Comparison of ENCODE assay signal across 8 cellular contexts in the genomic region with DNA sequence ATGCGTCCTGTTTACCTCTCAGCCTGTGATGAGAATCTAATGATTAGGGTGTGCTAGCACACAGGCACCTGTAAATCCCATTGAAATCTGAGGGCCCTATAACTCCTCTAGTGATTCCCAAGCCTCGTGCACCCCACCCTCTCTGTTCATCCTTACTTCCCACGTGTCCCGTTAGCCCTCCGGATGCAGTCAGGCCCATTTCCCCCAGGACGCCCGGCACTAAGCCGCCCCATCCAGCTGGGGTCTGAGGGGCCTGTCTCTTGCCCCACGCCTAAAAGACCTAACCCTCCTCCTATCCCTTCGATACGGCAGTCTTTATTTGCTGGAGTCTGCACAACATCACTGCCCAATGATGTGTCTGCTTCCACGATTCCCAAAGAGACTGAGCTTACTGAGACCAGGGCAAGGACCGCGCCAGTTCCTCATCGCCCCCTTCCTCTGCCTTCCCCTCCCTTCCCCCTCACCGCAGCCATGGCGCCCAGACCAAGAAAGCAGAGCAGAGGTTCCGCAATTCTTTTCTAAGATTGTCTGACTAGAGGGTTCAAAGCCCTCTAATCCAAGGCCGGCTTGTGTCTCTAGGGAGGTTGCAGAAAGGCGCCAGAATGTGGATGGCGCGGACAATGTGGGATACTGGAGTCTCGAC. TPM values are rescaled to one million over a fixed set of nuclear protein-coding genes. Genes with fewer than 3 reads are reported as not detected.
DNase-seq lines count a peak whose midpoint lies in the region; ATAC-seq and TF ChIP-seq lines count a peak whose summit lies in the region.

No MANE protein-coding gene starts in this region.

- peaks cover 33% of the 10 kb centered on the region for H3K79me2 ChIP-seq in trophoblast cell (ENCODE audit: control insufficient read depth, insufficient read depth, low read length, poor library complexity)

- peak overlapping the region; percentile 82 for H4K8ac ChIP-seq in trophoblast cell (ENCODE audit: low read depth, low read length)

- H3K4me1 ChIP-seq in trophoblast cell (ENCODE audit: control insufficient read depth in 1 of 2, insufficient read depth in 2 of 2, low read length in 2 of 2), result peaks cover 8 to 27% of the 10 kb centered on the region in 2 experiments

- no CpG with 5 or more reads among the region's 23 CpGs for WGBS in trophoblast cell (ENCODE audit: extremely low coverage, insufficient coverage, insufficient read length)

- peaks cover 27% of the 10 kb centered on the region for H3K79me1 ChIP-seq in trophoblast cell (ENCODE audit: low read length)

- peak overlapping the region; percentile 75 to 85 (median 78) for H3K4me3 Mint-ChIP-seq in T-cell

- peak overlapping the region; percentile 5 for H3K18ac ChIP-seq in trophoblast cell (ENCODE audit: low read length)

- H3K9ac ChIP-seq in trophoblast cell (ENCODE audit: low read length), result peak overlapping the region; percentile 70

- DNase-seq in NCI-H524 (lab: John Stamatoyannopoulos, UW), result peak; percentile 32 to 50
- DNase-seq in NCI-H524 treated with DMSO at 0.1 percent for 48 hours (lab: John Stamatoyannopoulos, UW), result no peak
- DNase-seq in T-cell, result peak in 2 of 34 experiments; percentile 9 to 26
- DNase-seq in foreskin fibroblast, result no peak
- DNase-seq in trophoblast cell, result no peak
- DNase-seq in globus pallidus (ENCODE audit: low spot score), result no peak
- no peak for DNase-seq in activated CD8-positive, alpha-beta memory T cell treated with anti-CD3 and anti-CD28 coated beads, Interleukin-2, amount 50 U/mL, for 48 hours

- H2AK5ac ChIP-seq in trophoblast cell (ENCODE audit: low read length), result peak overlapping the region; percentile 65

- no peaks in the 10 kb centered on the region for H3K9me3 ChIP-seq in trophoblast cell (ENCODE audit: insufficient read depth, low read depth, low read length)

- peak overlapping the region; percentile 85 for H3K4ac ChIP-seq in trophoblast cell (ENCODE audit: low read depth, low read length)

- POLR2A ChIA-PET in T-cell (lab: Charles Lee), result no interaction called here

- H3K9me3 Mint-ChIP-seq in T-cell, result no peaks in the 10 kb centered on the region

- peaks cover 0 to 41% of the 10 kb centered on the region in 2 donors for H3K27me3 Mint-ChIP-seq in T-cell

- peak overlapping the region; percentile 96 for H4K91ac ChIP-seq in trophoblast cell (ENCODE audit: low read depth, low read length)

- TF ChIP-seq CTCF in foreskin fibroblast (IDR thresholded peaks at IDR 0.05; ENCODE audit: low read depth, low read length), result no peak

- peak overlapping the region; percentile 80 for H3K14ac ChIP-seq in trophoblast cell (ENCODE audit: low read length)

- peak overlapping the region; percentile 94 for H3K4me2 ChIP-seq in trophoblast cell (ENCODE audit: low read length)

- no peak overlapping the region for H3K23ac ChIP-seq in trophoblast cell (ENCODE audit: low read length)

- peak overlapping the region; percentile 57 to 71 for H3K4me3 ChIP-seq in foreskin fibroblast (ENCODE audit: low read depth in 1 of 2, low read length in 2 of 2)
- H3K4me3 ChIP-seq in trophoblast cell (ENCODE audit: low read depth, low read length), result peak overlapping the region; percentile 92

- H2BK12ac ChIP-seq in trophoblast cell (ENCODE audit: low read length), result peak overlapping the region; percentile 61

- H4K12ac ChIP-seq in trophoblast cell (ENCODE audit: low read depth, low read length), result peak overlapping the region; percentile 78

- peak overlapping the region; percentile 93 for H3K27ac ChIP-seq in trophoblast cell (ENCODE audit: low read depth, low read length)

- CTCF ChIA-PET in T-cell (lab: Charles Lee), result interaction anchor here in 1 of 2 donors (0.9 to 2.0 kb wide), 2 partner anchors 9 to 30 kb away, joined by 3 to 6 read pairs; no protein-coding TSS in a partner anchor

- peaks cover 6 to 9% of the 10 kb centered on the region in 2 experiments for H3K36me3 ChIP-seq in trophoblast cell (ENCODE audit: control insufficient read depth in 1 of 2, insufficient read depth in 2 of 2, low read length in 2 of 2)

- H2BK120ac ChIP-seq in trophoblast cell (ENCODE audit: insufficient read depth, low read length, poor library complexity), result peak overlapping the region; percentile 84

- no peaks in the 10 kb centered on the region for H3K36me3 Mint-ChIP-seq in T-cell

- peak overlapping the region; percentile 42 for H2AFZ ChIP-seq in trophoblast cell (ENCODE audit: insufficient read depth, low read length, poor library complexity)

- peak; percentile 16 for ATAC-seq in HG03066 (IDR thresholded peaks at IDR 0.05; ENCODE audit: low read depth, unreplicated experiment)
- ATAC-seq in T-cell (replicated peaks in 1 of 4), result no peak

- H3K27ac Mint-ChIP-seq in T-cell, result no peak overlapping the region

- H2BK5ac ChIP-seq in trophoblast cell (ENCODE audit: low read depth, low read length, poor library complexity), result peak overlapping the region; percentile 90

- peaks cover 17 to 39% (median 20%) of the 10 kb centered on the region in 3 donors for H3K4me1 Mint-ChIP-seq in T-cell

- H3K27me3 ChIP-seq in trophoblast cell (ENCODE audit: insufficient read depth, low read length), result no peaks in the 10 kb centered on the region

RNA-seq across cellular contexts. Expression of gene FADS2, which starts 1.0 kb away (rescaled TPM):
- total RNA-seq in T-cell, result 10 to 100 TPM in 1 of 5 donors, 1 to 10 TPM in 4; 1.9 to 20.9 (median 2.7) TPM
- polyA plus RNA-seq in trophoblast cell (2013), result 538 and 565 TPM in 2 replicates

RNA-seq across cellular contexts. Expression of gene FADS1, which starts 10.2 kb away (rescaled TPM):
- 1 to 10 TPM; 1.9 to 8.8 (median 2.9) TPM for total RNA-seq in T-cell
- polyA plus RNA-seq in trophoblast cell (2013), result 83.8 and 84.0 TPM in 2 replicates

RNA-seq across cellular contexts. Expression of gene FEN1, which starts 34.3 kb away (rescaled TPM):
- total RNA-seq in T-cell, result 10 to 100 TPM in 4 of 5 donors, 1 to 10 TPM in 1; 8.5 to 12.6 (median 10.9) TPM
- 53.9 and 58.2 TPM in 2 replicates for polyA plus RNA-seq in trophoblast cell (2013)

RNA-seq across cellular contexts. Expression of gene TMEM258, which starts 34.7 kb away (rescaled TPM):
- total RNA-seq in T-cell, result 10 to 100 TPM; 68.1 to 96.0 (median 87.8) TPM
- polyA plus RNA-seq in trophoblast cell (2013), result 246 and 256 TPM in 2 replicates

Comparison
In these comparisons a context has a peak if more than half of its experiments do, and no peak if none do; other contexts are left out.
1. DNase-seq: peak in NCI-H524 (2 of 2); none in NCI-H524 treated with DMSO at 0.1 percent for 48 hours (single experiment), foreskin fibroblast (0 of 2), trophoblast cell (0 of 2), globus pallidus (single experiment) and activated CD8-positive, alpha-beta memory T cell treated with anti-CD3 and anti-CD28 coated beads, Interleukin-2, amount 50 U/mL, for 48 hours (single experiment).